ENCODE assay signal across 8 cellular contexts in the genomic region with DNA sequence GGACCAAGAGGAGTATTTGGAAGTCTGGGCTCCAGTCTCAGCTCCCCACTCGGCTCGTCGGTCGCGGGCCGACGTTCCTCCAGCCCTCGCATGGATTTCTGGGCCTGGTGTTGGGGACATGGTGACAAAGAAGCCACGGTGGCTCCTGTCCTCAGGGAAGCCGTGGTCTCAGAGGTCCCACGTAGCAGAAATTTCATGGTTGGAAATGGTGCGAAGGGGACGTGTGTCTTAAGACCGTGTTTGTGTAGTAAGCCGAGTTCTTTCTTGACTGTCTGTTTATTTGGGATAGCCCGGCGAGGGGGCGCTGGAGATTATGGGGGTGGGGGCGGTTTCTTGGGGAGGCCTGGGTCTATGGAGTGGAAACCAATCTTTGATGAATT. TPM values are rescaled to one million over a fixed set of nuclear protein-coding genes. Genes with fewer than 3 reads are reported as not detected.
DNase-seq lines count a peak whose midpoint lies in the region; ATAC-seq, FAIRE-seq and TF ChIP-seq lines count a peak whose summit lies in the region.

No MANE protein-coding gene starts in this region.

- H3K27ac Mint-ChIP-seq in nephron progenitor cell = peak overlapping the region; percentile 12

- H3K4me1 ChIP-seq in PC-3 (ENCODE audit: insufficient read depth, low read length) (0 out of 2 replicates have a peak, but pooled peaks cover 6% of the 10 kb centered on the region), endocrine pancreas (ENCODE audit: control insufficient read depth, insufficient read depth, low read length) (no peaks in the 10 kb centered on the region)

- H3K36me3 ChIP-seq in PC-3 (ENCODE audit: low read depth, low read length) (no peaks in the 10 kb centered on the region), endocrine pancreas (ENCODE audit: control insufficient read depth, insufficient read depth, low read length) (no peaks in the 10 kb centered on the region)

- TF ChIP-seq CTCF in PC-3 (conservative IDR thresholded peaks at IDR 0.05; ENCODE audit: low read depth, low read length) (no peak), nephron progenitor cell (IDR thresholded peaks at IDR 0.05) (no peak)

- peak overlapping the region; percentile 67; the same call in 1 of the 2 replicates for H2AFZ ChIP-seq in PC-3 (ENCODE audit: low read length)

- no peaks in the 10 kb centered on the region for H3K9me2 ChIP-seq in PC-3 (replicated peaks; ENCODE audit: low read length)

- H3K27ac ChIP-seq in PC-3 (ENCODE audit: low read length) = no peak overlapping the region

- H3K4me3 ChIP-seq in PC-3 (ENCODE audit: low read length) (peak overlapping the region; percentile 56), endocrine pancreas (ENCODE audit: control insufficient read depth, insufficient read depth, low read length) (peak overlapping the region; percentile 31)

- POLR2A ChIA-PET in PC-3 (lab: Charles Lee; ENCODE audit: unreplicated experiment) = no interaction called here

- no TSS peak for BruUV-seq in PC-3 (replicated peaks; lab: Mats Ljungman, UMichigan)

- H3F3A ChIP-seq in PC-3 (ENCODE audit: low read length, unreplicated experiment) = no peaks in the 10 kb centered on the region

- H3K36me3 Mint-ChIP-seq in nephron progenitor cell (ENCODE audit: low read depth) = no peaks in the 10 kb centered on the region

- ATAC-seq in PC-3 (no peak), HG03521 (IDR thresholded peaks at IDR 0.05; ENCODE audit: unreplicated experiment) (no peak)

- CTCF ChIA-PET in PC-3 (lab: Charles Lee) = no interaction called here

- peaks cover 57% of the 10 kb centered on the region for H3K27me3 Mint-ChIP-seq in nephron progenitor cell (ENCODE audit: low read depth, poor library complexity)

- no peaks in the 10 kb centered on the region for H3K9me3 ChIP-seq in PC-3 (ENCODE audit: low read length)
- no peaks in the 10 kb centered on the region for H3K9me3 ChIP-seq in endocrine pancreas (ENCODE audit: control insufficient read depth, low read length)

- intact Hi-C loops in PC-3 (cut with micrococcal nuclease) = no loop called here

- H3K4me3 Mint-ChIP-seq in nephron progenitor cell = peak overlapping the region; percentile 88

- TF ChIP-seq POLR2A in GM12891 (IDR thresholded peaks at IDR 0.05; ENCODE audit: low read depth, low read length) = no peak

- DNase-seq in GM12891 (ENCODE audit: insufficient read length, low spot score) = no peak
- no peak for DNase-seq in PC-3
- peak; percentile 24 for DNase-seq in nephron progenitor cell
- DNase-seq in COR-L47 (lab: John Stamatoyannopoulos, UW) = no peak
- no peak for DNase-seq in HPDE6-E6E7 (ENCODE audit: extremely low spot score)
- DNase-seq in glomerular visceral epithelial cell (ENCODE audit: extremely low spot score) = no peak

- H3K9me3 Mint-ChIP-seq in nephron progenitor cell = no peaks in the 10 kb centered on the region

- H3K9ac ChIP-seq in PC-3 (ENCODE audit: low read length) (no peak overlapping the region), endocrine pancreas (ENCODE audit: control insufficient read depth, insufficient read depth, low read length) (no peak overlapping the region)

- H3K4me1 Mint-ChIP-seq in nephron progenitor cell = peaks cover 12% of the 10 kb centered on the region

- no peaks in the 10 kb centered on the region for H4K20me1 ChIP-seq in PC-3 (ENCODE audit: low read length)

- H3K4me2 ChIP-seq in PC-3 (ENCODE audit: low read length) = peak overlapping the region; percentile 77

- H3K27me3 ChIP-seq in PC-3 (ENCODE audit: low read length) = peaks cover 68% of the 10 kb centered on the region
- H3K27me3 ChIP-seq in endocrine pancreas (ENCODE audit: control insufficient read depth, insufficient read depth, low read length) = peaks cover 6% of the 10 kb centered on the region

- H3K79me2 ChIP-seq in PC-3 (ENCODE audit: low read length) = no peaks in the 10 kb centered on the region

- FAIRE-seq in GM12891 (lab: Jason Lieb, UNC) = peak; percentile 33

TF ChIP-seq in GM12891, 5 proteins besides CTCF, POLR2A, EP300 and RAD21:
- TF ChIP-seq PAX5 (IDR thresholded peaks at IDR 0.05; ENCODE audit: insufficient read depth, low read length, severe bottlenecking) = no peak

RNA-seq across cellular contexts. Expression of a gene that starts 23.4 kb away (rescaled TPM):
- polyA plus RNA-seq in GM12891 (2012; ENCODE audit: low read depth, missing spikeins) = 10.8 TPM
- 14.0 and 17.1 TPM in 2 replicates for total RNA-seq in PC-3 (2014; rRNA removed)
